Comparison of ENCODE assay signal across 2 cellular contexts in genomic region chr2:218378053-218378452, GRCh38.
TF ChIP-seq lines count a peak whose summit lies in the region.

No MANE protein-coding gene starts in this region.

TF ChIP-seq in HepG2, 621 proteins besides CTCF, POLR2A, EP300 and RAD21:
- TF ChIP-seq SMAD1 (CRISPR knock-in tag; IDR thresholded peaks at IDR 0.05; ENCODE audit: borderline replicate concordance, low read depth) (no peak), KLF6 (CRISPR knock-in tag; IDR thresholded peaks at IDR 0.05) (no peak), ZNF841 (CRISPR knock-in tag; IDR thresholded peaks at IDR 0.05; ENCODE audit: borderline replicate concordance) (no peak), CEBPB (IDR thresholded peaks at IDR 0.05; ENCODE audit: borderline replicate concordance, low read depth, low read length) (peak; percentile 77; the same call in 1 of the 2 replicates)

TF ChIP-seq in GM12891, 5 proteins besides CTCF, POLR2A, EP300 and RAD21:
- TF ChIP-seq SPI1 (IDR thresholded peaks at IDR 0.05; ENCODE audit: low read depth, low read length) (no peak), TAF1 (IDR thresholded peaks at IDR 0.05; ENCODE audit: low read depth, low read length) (no peak), PAX5 (IDR thresholded peaks at IDR 0.05; ENCODE audit: insufficient read depth, low read length, severe bottlenecking) (no peak), POLR2AphosphoS5 (IDR thresholded peaks at IDR 0.05; ENCODE audit: low read depth, low read length) (no peak), POU2F2 (IDR thresholded peaks at IDR 0.05; ENCODE audit: low read depth, low read length) (no peak)
TF ChIP-seq in GM12891: peak in this region for 0.
